8 cellular contexts compared by ENCODE assay signal in genomic region chr3:195954052-195954751, GRCh38. TPM values are rescaled to one million over a fixed set of nuclear protein-coding genes. Genes with fewer than 3 reads are reported as not detected.
DNase-seq lines count a peak whose midpoint lies in the region; ATAC-seq and TF ChIP-seq lines count a peak whose summit lies in the region.
"Not testable (repeated sequence)": the region's sequence is repeated elsewhere in the genome, so short reads cannot be mapped to it uniquely, and the experiment has no call there.

No MANE protein-coding gene starts in this region.

- CTCF ChIA-PET in CD8-positive, alpha-beta memory T cell (lab: Charles Lee); activated naive CD4-positive, alpha-beta T cell treated with anti-CD3 and anti-CD28 coated beads, Interleukin-2, amount 10 ng/mL, durations not matched to agents 7 days and 5 days (lab: Charles Lee): not testable (repeated sequence)

- peak; percentile 54 to 82 (median 65) for DNase-seq in CD8-positive, alpha-beta memory T cell
- peak; percentile 86 for DNase-seq in SK-N-DZ (ENCODE audit: low spot score)
- DNase-seq in activated naive CD4-positive, alpha-beta T cell treated with anti-CD3 and anti-CD28 coated beads, Interleukin-2, amount 10 ng/mL, durations not matched to agents 7 days and 5 days = peak; percentile 87
- peak; percentile 50 to 87 for DNase-seq in foreskin fibroblast
- peak; percentile 87 for DNase-seq in mucosa of gallbladder (ENCODE audit: low spot score)
- peak; percentile 60 for DNase-seq in stimulated activated CD8-positive, alpha-beta memory T cell treated with anti-CD3 and anti-CD28 coated beads, Interleukin-12 subunit alpha, Interleukin-12 subunit beta, amount 100 ng/mL, for 4 hours (ENCODE audit: low read depth)

- peaks cover 11 to 26% (median 25%) of the 10 kb centered on the region in 3 donors for H3K4me1 Mint-ChIP-seq in CD8-positive, alpha-beta memory T cell
- peaks cover 41% of the 10 kb centered on the region for H3K4me1 Mint-ChIP-seq in activated naive CD4-positive, alpha-beta T cell treated with anti-CD3 and anti-CD28 coated beads, Interleukin-2, amount 10 ng/mL, durations not matched to agents 7 days and 5 days

- H3K4me3 Mint-ChIP-seq in CD8-positive, alpha-beta memory T cell = peak overlapping the region; percentile 62 to 90 (median 83)
- H3K4me3 Mint-ChIP-seq in activated naive CD4-positive, alpha-beta T cell treated with anti-CD3 and anti-CD28 coated beads, Interleukin-2, amount 10 ng/mL, durations not matched to agents 7 days and 5 days = peak overlapping the region; percentile 75

- ATAC-seq in GM19452 (IDR thresholded peaks at IDR 0.05; ENCODE audit: unreplicated experiment) (peak; percentile 97), HG03175 (IDR thresholded peaks at IDR 0.05; ENCODE audit: unreplicated experiment) (peak; percentile 99)

- not testable (repeated sequence) for H3K27me3 ChIP-seq in CD8-positive, alpha-beta memory T cell (ENCODE audit: insufficient read depth, low read length, poor library complexity, severe bottlenecking)

- H3K27ac Mint-ChIP-seq in CD8-positive, alpha-beta memory T cell = peak overlapping the region in 5 of 8 donors; percentile 38 to 83 (median 77)
- H3K27ac Mint-ChIP-seq in activated naive CD4-positive, alpha-beta T cell treated with anti-CD3 and anti-CD28 coated beads, Interleukin-2, amount 10 ng/mL, durations not matched to agents 7 days and 5 days = peak overlapping the region; percentile 84

- not testable (repeated sequence) for H3K4me1 ChIP-seq in CD8-positive, alpha-beta memory T cell (ENCODE audit: insufficient read depth, low read length)

- POLR2A ChIA-PET in CD8-positive, alpha-beta memory T cell (lab: Charles Lee) = not testable (repeated sequence)

- H3K4me3 ChIP-seq in CD8-positive, alpha-beta memory T cell (ENCODE audit: low read length) = not testable (repeated sequence)
- H3K4me3 ChIP-seq in foreskin fibroblast (ENCODE audit: low read depth in 1 of 2, low read length in 2 of 2) = peak overlapping the region; percentile 37 to 50

- not testable (repeated sequence) for H3K27me3 Mint-ChIP-seq in CD8-positive, alpha-beta memory T cell; activated naive CD4-positive, alpha-beta T cell treated with anti-CD3 and anti-CD28 coated beads, Interleukin-2, amount 10 ng/mL, durations not matched to agents 7 days and 5 days

- H3K27ac ChIP-seq in CD8-positive, alpha-beta memory T cell (ENCODE audit: low read depth, low read length) = not testable (repeated sequence)

- not testable (repeated sequence) for H3K9me3 ChIP-seq in CD8-positive, alpha-beta memory T cell (ENCODE audit: low read length)

- not testable (repeated sequence) for TF ChIP-seq CTCF in foreskin fibroblast (IDR thresholded peaks at IDR 0.05; ENCODE audit: low read depth, low read length)

- peaks cover 0 to 11% (median 4%) of the 10 kb centered on the region in 3 donors for H3K36me3 Mint-ChIP-seq in CD8-positive, alpha-beta memory T cell
- not testable (repeated sequence) for H3K36me3 Mint-ChIP-seq in activated naive CD4-positive, alpha-beta T cell treated with anti-CD3 and anti-CD28 coated beads, Interleukin-2, amount 10 ng/mL, durations not matched to agents 7 days and 5 days

- not testable (repeated sequence) for H3K36me3 ChIP-seq in CD8-positive, alpha-beta memory T cell (ENCODE audit: insufficient read depth, low read length)

- not testable (repeated sequence) for H3K9me3 Mint-ChIP-seq in CD8-positive, alpha-beta memory T cell; activated naive CD4-positive, alpha-beta T cell treated with anti-CD3 and anti-CD28 coated beads, Interleukin-2, amount 10 ng/mL, durations not matched to agents 7 days and 5 days

RNA-seq across cellular contexts. Expression of gene TNK2, which starts 45.9 kb away (rescaled TPM):
- 10 to 100 TPM; 71.4 to 74.5 TPM for total RNA-seq in CD8-positive, alpha-beta memory T cell
- polyA plus RNA-seq in CD8-positive, alpha-beta memory T cell = 4.7 TPM
- polyA plus RNA-seq in SK-N-DZ (2014; cell fraction: cytosol; rRNA removed) = 9.0 and 13.8 TPM in 2 replicates
- 39.4 and 56.8 TPM in 2 replicates for polyA plus RNA-seq in SK-N-DZ (2014; cell fraction: nucleus; rRNA removed)
- 47.3 TPM for total RNA-seq in mucosa of gallbladder
